In genomic region chr2:149164296-149164695, GRCh38 we compare ENCODE assay signal across 18 cellular contexts.
DNase-seq lines count a peak whose midpoint lies in the region; ATAC-seq and TF ChIP-seq lines count a peak whose summit lies in the region.
"Had no signal": no experiment of that assay in that cellular context is flagged by ENCODE, and none has a peak within 500 bp of the region (broad histone marks: within the 10 kb centered on the region; RNA-seq: fewer than 3 reads in every experiment).

No MANE protein-coding gene starts in this region.

- peaks cover 20% of the 10 kb centered on the region for H3K27me3 Mint-ChIP-seq in T-helper 2 cell treated with Interferon-gamma antibody and Interleukin-4, amounts not matched to agents 5 μg/mL and 100 μg/mL, for 36 hours (ENCODE audit: low read depth)

- peaks cover 6% of the 10 kb centered on the region for H3K36me3 ChIP-seq in DOHH2 (ENCODE audit: control insufficient read depth, low read length)
- no peaks in the 10 kb centered on the region for H3K36me3 ChIP-seq in IMR-90 (ENCODE audit: control insufficient read depth, insufficient read depth, low read length)
- H3K36me3 ChIP-seq in mesendoderm (ENCODE audit: control insufficient read depth, insufficient read depth, low read length), result no peaks in the 10 kb centered on the region
- H3K36me3 ChIP-seq: HAP-1, MG63 had no signal

- no peak overlapping the region for H3K4ac ChIP-seq in IMR-90 (ENCODE audit: low read depth, low read length)
- H3K4ac ChIP-seq in mesendoderm (ENCODE audit: low read depth, low read length), result no peak overlapping the region

- CTCF ChIA-PET in IMR-90 (lab: Yijun Ruan, JAX), result no interaction called here

- H3K23ac ChIP-seq in IMR-90 (ENCODE audit: low read depth, low read length) (no peak overlapping the region), mesendoderm (ENCODE audit: low read length) (no peak overlapping the region)

- no peaks in the 10 kb centered on the region for H3K36me3 Mint-ChIP-seq in T-helper 2 cell treated with Interferon-gamma antibody and Interleukin-4, amounts not matched to agents 5 μg/mL and 100 μg/mL, for 36 hours (ENCODE audit: low read depth)

- H3K4me1 Mint-ChIP-seq in T-helper 2 cell treated with Interferon-gamma antibody and Interleukin-4, amounts not matched to agents 5 μg/mL and 100 μg/mL, for 36 hours (ENCODE audit: low read depth), result peaks cover 22% of the 10 kb centered on the region

- no CpG with 5 or more reads among the region's 1 CpG for WGBS in IMR-90 (ENCODE audit: extremely low coverage in 2 of 2, insufficient read length in 1 of 2), 2 experiments
- no CpG with 5 or more reads among the region's 1 CpG for WGBS in mesendoderm (ENCODE audit: extremely low coverage, insufficient coverage, low lambda C conversion rate)

- dilution Hi-C loops in IMR-90 (cut with HindIII; ENCODE audit: low sequenced_read_pairs, unreplicated experiment), result no loop called here

- peaks cover 4% of the 10 kb centered on the region for H3F3A ChIP-seq in DOHH2 (ENCODE audit: control insufficient read depth, insufficient read depth)

- H4K8ac ChIP-seq in IMR-90 (ENCODE audit: low read depth in 2 of 2, low read length in 2 of 2) (no peak overlapping the region), mesendoderm (ENCODE audit: low read depth, low read length) (no peak overlapping the region)

- H3K27ac ChIP-seq in DOHH2 (ENCODE audit: low read depth, low read length) (no peak overlapping the region), IMR-90 (ENCODE audit: insufficient read depth, low read length) (no peak overlapping the region), mesendoderm (ENCODE audit: low read depth, low read length) (no peak overlapping the region)
- H3K27ac ChIP-seq: A549, KMS-11 had no signal

- no peaks in the 10 kb centered on the region for H3K27me3 ChIP-seq in DOHH2 (ENCODE audit: control insufficient read depth, low read length)
- H3K27me3 ChIP-seq in IMR-90 (ENCODE audit: control insufficient read depth, insufficient read depth, low read length), result no peaks in the 10 kb centered on the region
- H3K27me3 ChIP-seq in mesendoderm (ENCODE audit: insufficient read depth, low read length, poor library complexity), result no peaks in the 10 kb centered on the region
- H3K27me3 ChIP-seq: MG63 had no signal

- H3K4me1 ChIP-seq in DOHH2 (ENCODE audit: control insufficient read depth, low read length) (peaks cover 54% of the 10 kb centered on the region), IMR-90 (ENCODE audit: control insufficient read depth, insufficient read depth, low read length) (no peaks in the 10 kb centered on the region), mesendoderm (ENCODE audit: control insufficient read depth, low read depth, low read length) (no peaks in the 10 kb centered on the region)
- H3K4me1 ChIP-seq: A549, HAP-1 had no signal

- intact Hi-C loops in IMR-90 (cut with micrococcal nuclease), result no loop called here

- H3K56ac ChIP-seq in IMR-90 (ENCODE audit: extremely low read depth, insufficient read depth, low read length) (no peak overlapping the region), mesendoderm (ENCODE audit: low read length) (no peak overlapping the region)

- H3K18ac ChIP-seq in IMR-90 (ENCODE audit: low read depth, low read length) (no peak overlapping the region), mesendoderm (ENCODE audit: low read length) (no peak overlapping the region)

- TF ChIP-seq RAD21 in IMR-90 (IDR thresholded peaks at IDR 0.05; ENCODE audit: low read length), result no peak

- H3K9me3 ChIP-seq in DOHH2 (ENCODE audit: control insufficient read depth, insufficient read depth, low read length) (no peaks in the 10 kb centered on the region), IMR-90 (ENCODE audit: control insufficient read depth, insufficient read depth, low read length) (no peaks in the 10 kb centered on the region)
- H3K9me3 ChIP-seq: A549, HAP-1, MG63 had no signal

- H3K27ac Mint-ChIP-seq in T-helper 2 cell treated with Interferon-gamma antibody and Interleukin-4, amounts not matched to agents 5 μg/mL and 100 μg/mL, for 36 hours, result no peak overlapping the region
- H3K27ac Mint-ChIP-seq: CD14-positive monocyte had no signal

- H3K79me1 ChIP-seq in IMR-90 (ENCODE audit: low read depth in 1 of 2, low read length in 2 of 2) (no peaks in the 10 kb centered on the region), mesendoderm (ENCODE audit: low read length) (no peaks in the 10 kb centered on the region)

- no peak overlapping the region for H2BK20ac ChIP-seq in IMR-90 (ENCODE audit: low read depth, low read length)

- TF ChIP-seq POLR2A in IMR-90 (IDR thresholded peaks at IDR 0.05; ENCODE audit: low read depth, low read length), result no peak

- POLR2A ChIA-PET in IMR-90 (lab: Charles Lee; ENCODE audit: unreplicated experiment), result no interaction called here

- ATAC-seq in IMR-90 (ENCODE audit: low read depth), result no peak
- ATAC-seq: A549 had no signal

- H4K91ac ChIP-seq in IMR-90 (ENCODE audit: insufficient read depth, low read depth, low read length), result no peak overlapping the region

- no peak overlapping the region for H4K5ac ChIP-seq in IMR-90 (ENCODE audit: low read depth, low read length)
- H4K5ac ChIP-seq in mesendoderm (ENCODE audit: low read length), result no peak overlapping the region

- no peak overlapping the region for H3K14ac ChIP-seq in IMR-90 (replicated peaks; ENCODE audit: low read depth, low read length)

- H3K9me1 ChIP-seq in IMR-90 (ENCODE audit: insufficient read depth, low read length), result no peaks in the 10 kb centered on the region

- H2AK5ac ChIP-seq in IMR-90 (ENCODE audit: low read depth, low read length) (no peak overlapping the region), mesendoderm (ENCODE audit: low read length) (no peak overlapping the region)

- TF ChIP-seq CTCF in DOHH2 (IDR thresholded peaks at IDR 0.05; ENCODE audit: low read depth, low read length, poor library complexity, severe bottlenecking), result no peak
- TF ChIP-seq CTCF in IMR-90 (conservative IDR thresholded peaks at IDR 0.05; ENCODE audit: low read depth, low read length), result no peak

- H3K79me2 ChIP-seq in DOHH2 (ENCODE audit: control insufficient read depth, low read length), result no peaks in the 10 kb centered on the region
- no peaks in the 10 kb centered on the region for H3K79me2 ChIP-seq in mesendoderm (ENCODE audit: control insufficient read depth, insufficient read depth, low read length)

- DNase-seq in IMR-90 (no peak), amniotic epithelial cell (ENCODE audit: low read depth) (peak; percentile 48), glomerular visceral epithelial cell (ENCODE audit: extremely low spot score) (peak; percentile 27), NCI-H2196 treated with DMSO at 0.1 percent for 48 hours (lab: John Stamatoyannopoulos, UW; ENCODE audit: unreplicated experiment) (no peak), mesendoderm (no peak)
- DNase-seq in stimulated activated CD4-positive, alpha-beta T cell treated with anti-CD3 and anti-CD28 coated beads, Interleukin-15, amount 100 ng/mL, for 24 hours, result no peak
- DNase-seq in T-helper 2 cell treated with Interferon-gamma antibody and Interleukin-4, amounts not matched to agents 5 μg/mL and 100 μg/mL, for 36 hours (ENCODE audit: low spot score), result no peak
- DNase-seq: AML-193, MG63, NCI-H1105, NCI-H1694, NCI-H2227 treated with DMSO at 0.1 percent for 48 hours, NCI-H524 treated with DMSO at 0.1 percent for 48 hours had no signal

- no TSS peak for BruUV-seq in IMR-90 (replicated peaks; lab: Mats Ljungman, UMichigan)

- H4K20me1 ChIP-seq in DOHH2 (ENCODE audit: control insufficient read depth, insufficient read depth, low read depth, low read length), result no peaks in the 10 kb centered on the region
- no peaks in the 10 kb centered on the region for H4K20me1 ChIP-seq in IMR-90 (ENCODE audit: insufficient read depth, low read length)

- H3K9ac ChIP-seq in IMR-90 (ENCODE audit: low read depth, low read length), result no peak overlapping the region
- H3K9ac ChIP-seq in mesendoderm (ENCODE audit: low read length), result no peak overlapping the region
- H3K9ac ChIP-seq: KMS-11 had no signal

- H2BK15ac ChIP-seq in IMR-90 (ENCODE audit: low read depth, low read length), result no peak overlapping the region
- no peak overlapping the region for H2BK15ac ChIP-seq in mesendoderm (replicated peaks; ENCODE audit: low read depth)

- no peaks in the 10 kb centered on the region for H3K9me3 Mint-ChIP-seq in T-helper 2 cell treated with Interferon-gamma antibody and Interleukin-4, amounts not matched to agents 5 μg/mL and 100 μg/mL, for 36 hours

- no peak overlapping the region for H3K4me3 Mint-ChIP-seq in T-helper 2 cell treated with Interferon-gamma antibody and Interleukin-4, amounts not matched to agents 5 μg/mL and 100 μg/mL, for 36 hours
- H3K4me3 Mint-ChIP-seq: CD14-positive monocyte had no signal

- no peaks in the 10 kb centered on the region for H3K9me2 ChIP-seq in DOHH2 (replicated peaks; ENCODE audit: control insufficient read depth, low read length)

- H2AK9ac ChIP-seq in IMR-90 (replicated peaks; ENCODE audit: low read depth, low read length, poor library complexity), result no peak overlapping the region

- peak overlapping the region; percentile 51 for H3K4me2 ChIP-seq in DOHH2 (ENCODE audit: low read length)
- no peak overlapping the region for H3K4me2 ChIP-seq in IMR-90 (ENCODE audit: low read depth, low read length)
- no peak overlapping the region for H3K4me2 ChIP-seq in mesendoderm (ENCODE audit: low read length)
- H3K4me2 ChIP-seq: A549, KMS-11 had no signal

- H2BK5ac ChIP-seq in IMR-90 (ENCODE audit: low read depth, low read length, poor library complexity, severe bottlenecking) (no peak overlapping the region), mesendoderm (ENCODE audit: low read length) (no peak overlapping the region)

- H2AFZ ChIP-seq in IMR-90 (replicated peaks; ENCODE audit: low read length, poor library complexity), result no peak overlapping the region

- H3K4me3 ChIP-seq in DOHH2 (ENCODE audit: low read length) (no peak overlapping the region), IMR-90 (ENCODE audit: insufficient read depth, low read depth, low read length) (no peak overlapping the region), mesendoderm (ENCODE audit: low read length) (no peak overlapping the region)
- H3K4me3 ChIP-seq: A549, HAP-1, MG63 had no signal

- H2BK120ac ChIP-seq in IMR-90 (ENCODE audit: low read depth, low read length) (no peak overlapping the region), mesendoderm (ENCODE audit: low read depth, low read length) (no peak overlapping the region)

- in situ Hi-C loops in IMR-90 (cut with MboI; ENCODE audit: low sequenced_read_pairs), result no loop called here

TF ChIP-seq in IMR-90, 13 proteins besides CTCF, POLR2A, EP300 and RAD21:
- TF ChIP-seq CEBPB (IDR thresholded peaks at IDR 0.05; ENCODE audit: low read depth, low read length) (peak; percentile 58), NFE2L2 (IDR thresholded peaks at IDR 0.05; ENCODE audit: low read depth, low read length) (no peak)

Comparison
In these comparisons a context has a peak if more than half of its experiments do, and no peak if none do; other contexts are left out.
1. DNase-seq: peak in amniotic epithelial cell (single experiment) and glomerular visceral epithelial cell (single experiment); none in IMR-90 (single experiment), NCI-H2196 treated with DMSO at 0.1 percent for 48 hours (single experiment), stimulated activated CD4-positive, alpha-beta T cell treated with anti-CD3 and anti-CD28 coated beads, Interleukin-15, amount 100 ng/mL, for 24 hours (single experiment), mesendoderm (single experiment) and T-helper 2 cell treated with Interferon-gamma antibody and Interleukin-4, amounts not matched to agents 5 μg/mL and 100 μg/mL, for 36 hours (single experiment).